Comparison of ENCODE assay signal across 20 cellular contexts in the genomic region with DNA sequence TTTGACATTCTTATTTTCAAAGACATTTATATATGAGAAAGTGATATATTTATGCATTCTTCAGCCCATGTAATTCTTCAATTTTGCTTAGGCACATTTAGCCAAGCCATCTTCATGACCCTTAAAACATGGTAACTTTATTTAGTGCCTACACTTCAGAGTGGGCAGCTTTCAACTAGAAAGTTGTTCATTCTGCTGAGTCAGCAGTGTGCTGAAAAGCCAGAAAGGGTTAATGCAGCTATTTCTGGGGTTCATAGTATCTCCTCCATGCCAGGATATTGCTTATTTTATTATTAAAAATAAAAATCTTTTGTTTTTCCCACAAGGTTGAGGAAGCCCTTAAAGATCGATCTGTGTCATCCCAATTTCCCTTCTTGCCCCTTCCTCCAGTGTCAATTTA.
"Had no signal": no experiment of that assay in that cellular context is flagged by ENCODE, and none has a peak within 500 bp of the region (broad histone marks: within the 10 kb centered on the region; RNA-seq: fewer than 3 reads in every experiment).

No MANE protein-coding gene starts in this region.

- H3K27me3 Mint-ChIP-seq: type B pancreatic cell had no signal

- H3K9ac ChIP-seq: neural progenitor cell had no signal

- H3K36me3 ChIP-seq: left ventricle myocardium inferior, neural progenitor cell, ovary, right atrium auricular region, spleen, tibial nerve, uterus had no signal

- H3K9me3 ChIP-seq: left ventricle myocardium inferior, ovary, right atrium auricular region, spleen, tibial nerve, uterus had no signal

- H3K36me3 Mint-ChIP-seq: mesothelial cell of epicardium; naive B cell; natural killer cell; neural progenitor cell; stimulated activated effector memory CD8-positive, alpha-beta T cell treated with anti-CD3 and anti-CD28 coated beads, Interleukin-12 subunit alpha, Interleukin-12 subunit beta, amount 100 ng/mL, for 72 hours; type B pancreatic cell had no signal

- H3K27ac ChIP-seq: left ventricle myocardium inferior, neural progenitor cell, ovary, right atrium auricular region, skin epidermis, tibial nerve, uterus had no signal

- H3K4me3 ChIP-seq: left ventricle myocardium inferior, lung, neural progenitor cell, ovary, right atrium auricular region, skin epidermis, spleen, tibial nerve, uterus had no signal

- H3K4me2 ChIP-seq: neural progenitor cell had no signal

- H3K27me3 ChIP-seq: neural progenitor cell, ovary, right atrium auricular region, spleen, tibial nerve, uterus had no signal

- H3K4me1 Mint-ChIP-seq: natural killer cell; stimulated activated effector memory CD8-positive, alpha-beta T cell treated with anti-CD3 and anti-CD28 coated beads, Interleukin-12 subunit alpha, Interleukin-12 subunit beta, amount 100 ng/mL, for 72 hours had no signal

- H3K4me3 Mint-ChIP-seq: mesothelial cell of epicardium; naive B cell; natural killer cell; nephron progenitor cell; neural progenitor cell; stimulated activated effector memory CD8-positive, alpha-beta T cell treated with anti-CD3 and anti-CD28 coated beads, Interleukin-12 subunit alpha, Interleukin-12 subunit beta, amount 100 ng/mL, for 72 hours; stimulated activated naive CD8-positive, alpha-beta T cell treated with anti-CD3 and anti-CD28 coated beads, Interleukin-15, Interleukin-2, amounts not matched to agents 100 ng/mL and 50 ng/mL, for 24 hours; type B pancreatic cell had no signal

- H3K9me3 Mint-ChIP-seq: mesothelial cell of epicardium, nephron progenitor cell, neural progenitor cell, type B pancreatic cell had no signal

- ATAC-seq: sciatic nerve; stimulated activated effector memory CD8-positive, alpha-beta T cell treated with anti-CD3 and anti-CD28 coated beads, Interleukin-12 subunit alpha, Interleukin-12 subunit beta, amount 100 ng/mL, for 72 hours had no signal

- DNase-seq: left ventricle myocardium inferior; naive B cell; natural killer cell; nephron progenitor cell; ovary; stimulated activated CD4-positive, alpha-beta T cell treated with anti-CD3 and anti-CD28 coated beads, Interleukin-4, amount 100 ng/mL, for 24 hours; stimulated activated naive CD4-positive, alpha-beta T cell; uterus had no signal

- H3K4me1 ChIP-seq: tibial nerve, uterus had no signal

- H2AFZ ChIP-seq: neural progenitor cell had no signal

- H3K27ac Mint-ChIP-seq: mesothelial cell of epicardium; naive B cell; natural killer cell; nephron progenitor cell; neural progenitor cell; progenitor cell of endocrine pancreas; stimulated activated effector memory CD8-positive, alpha-beta T cell treated with anti-CD3 and anti-CD28 coated beads, Interleukin-12 subunit alpha, Interleukin-12 subunit beta, amount 100 ng/mL, for 72 hours; stimulated activated naive CD8-positive, alpha-beta T cell treated with anti-CD3 and anti-CD28 coated beads, Interleukin-15, Interleukin-2, amounts not matched to agents 100 ng/mL and 50 ng/mL, for 24 hours; type B pancreatic cell had no signal
